In the genomic region with DNA sequence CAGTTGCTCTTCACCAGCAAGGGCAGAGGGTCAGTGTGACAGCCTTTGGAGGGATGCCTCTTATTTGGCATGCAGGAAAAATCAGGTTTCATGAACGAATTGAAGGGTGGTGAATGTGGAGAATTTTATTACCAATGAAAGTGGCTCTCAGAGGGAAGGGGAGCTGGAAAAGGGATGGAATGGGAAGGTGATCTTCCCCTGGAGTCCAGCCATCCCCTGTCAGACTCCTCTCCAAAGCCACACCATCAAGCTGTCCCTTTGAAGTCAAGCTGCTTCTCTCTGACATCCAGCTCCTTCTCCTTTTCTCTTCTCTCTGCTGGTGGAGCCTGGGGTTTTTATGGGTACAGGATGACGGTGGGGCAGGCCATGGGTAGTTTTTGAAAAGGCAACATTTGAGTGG, we compare ENCODE assay signal across 36 cellular contexts. TPM values are rescaled to one million over a fixed set of nuclear protein-coding genes. Genes with fewer than 3 reads are reported as not detected.
"Had no signal": no experiment of that assay in that cellular context is flagged by ENCODE, and none has a peak within 500 bp of the region (broad histone marks: within the 10 kb centered on the region; RNA-seq: fewer than 3 reads in every experiment).

No MANE protein-coding gene starts in this region.

- H3K27ac ChIP-seq: adrenal gland, body of pancreas, brain microvascular endothelial cell, breast epithelium, VCaP had no signal

- DNase-seq: activated B cell treated with CpG ODN at 0.5 μM for 24 hours; activated CD4-positive, alpha-beta memory T cell treated with anti-CD3 and anti-CD28 coated beads for 36 hours; activated CD4-positive, alpha-beta T cell treated with anti-CD3 and anti-CD28 coated beads for 4 hours; activated CD4-positive, alpha-beta T cell treated with anti-CD3 and anti-CD28 coated beads, Interleukin-2, amount 10 ng/mL, durations not matched to agents 24 days and 14 days; activated CD4-positive, alpha-beta T cell treated with anti-CD3 and anti-CD28 coated beads, Interleukin-2, amount 50 U/mL, for 1 hour; activated CD4-positive, alpha-beta T cell treated with anti-CD3 and anti-CD28 coated beads, Interleukin-2, amount 50 U/mL, for 4 hours; activated CD4-positive, CD25-positive, alpha-beta regulatory T cell treated with anti-CD3 and anti-CD28 coated beads, Interleukin-2, amount 50 U/mL, for 72 hours; activated CD8-positive, alpha-beta memory T cell treated with anti-CD3 and anti-CD28 coated beads, Interleukin-2, amount 50 U/mL, for 4 hours; activated CD8-positive, alpha-beta T cell treated with anti-CD3 and anti-CD28 coated beads for 36 hours; activated effector memory CD4-positive, alpha-beta T cell treated with anti-CD3 and anti-CD28 coated beads, Interleukin-2, amount 50 U/mL, for 16 hours; activated gamma-delta T cell treated with Interleukin-2 at 50 U/mL for 16 hours; activated naive CD4-positive, alpha-beta T cell; activated naive CD4-positive, alpha-beta T cell treated with anti-CD3 and anti-CD28 coated beads, Interleukin-2, amount 50 U/mL, for 16 hours; activated naive CD8-positive, alpha-beta T cell treated with anti-CD3 and anti-CD28 coated beads for 36 hours; activated T-cell treated with anti-CD3 and anti-CD28 coated beads for 4 hours; activated T-cell treated with anti-CD3 and anti-CD28 coated beads, Interleukin-2, amount 50 U/mL, for 1 hour; activated T-cell treated with anti-CD3 and anti-CD28 coated beads, Interleukin-2, amount 50 U/mL, for 4 hours; activated T-cell treated with anti-CD3 and anti-CD28 coated beads, Interleukin-2, amount 50 U/mL, for 72 hours; adrenal gland; amniotic stem cell; aorta; body of pancreas; brain microvascular endothelial cell; central memory CD4-positive, alpha-beta T cell; T-helper 1 cell; T-helper 2 cell; T-helper 9 cell had no signal

- H3K36me3 Mint-ChIP-seq: activated CD4-positive, alpha-beta memory T cell treated with anti-CD3 and anti-CD28 coated beads for 36 hours; activated naive CD8-positive, alpha-beta T cell treated with anti-CD3 and anti-CD28 coated beads for 36 hours had no signal

- H3K27ac Mint-ChIP-seq: activated B cell treated with CpG ODN at 0.5 μM for 24 hours; activated CD4-positive, alpha-beta memory T cell treated with anti-CD3 and anti-CD28 coated beads for 36 hours; activated CD4-positive, alpha-beta T cell treated with anti-CD3 and anti-CD28 coated beads, Interleukin-2, amount 10 ng/mL, durations not matched to agents 24 days and 14 days; activated CD8-positive, alpha-beta T cell treated with anti-CD3 and anti-CD28 coated beads for 36 hours; activated naive CD4-positive, alpha-beta T cell treated with anti-CD3 and anti-CD28 coated beads, Interleukin-2, amount 50 U/mL, for 72 hours; activated naive CD8-positive, alpha-beta T cell treated with anti-CD3 and anti-CD28 coated beads for 36 hours; activated T-cell treated with anti-CD3 and anti-CD28 coated beads, Interleukin-2, amount 50 U/mL, for 72 hours; activated T-helper 1 cell treated with anti-CD3 and anti-CD28 coated beads, Interleukin-12 subunit alpha, Interleukin-12 subunit beta, Interleukin-2, Interleukin-4 antibody, amounts not matched to agents 30 ng/mL and 10 ng/mL and 1 ng/mL, durations not matched to agents 14 hours and 24 hours and 36 hours; activated T-helper 17 cell treated with anti-CD3 and anti-CD28 coated beads, Interleukin-2, amount 50 U/mL, for 72 hours; T-helper 1 cell treated with Interleukin-12 subunit alpha and Interleukin-12 subunit beta and Interleukin-4 antibody, amounts not matched to agents 30 μg/mL and 1 μg/mL, for 36 hours; T-helper 2 cell treated with Interferon-gamma antibody and Interleukin-4, amounts not matched to agents 5 μg/mL and 100 μg/mL, for 36 hours had no signal

- H3K27me3 ChIP-seq: adrenal gland, body of pancreas, brain microvascular endothelial cell, breast epithelium had no signal

- FAIRE-seq: astrocyte, TTC549 had no signal

- H3K36me3 ChIP-seq: adrenal gland, brain microvascular endothelial cell, breast epithelium had no signal

- H3K9me3 Mint-ChIP-seq: activated CD4-positive, alpha-beta memory T cell treated with anti-CD3 and anti-CD28 coated beads for 36 hours; activated CD4-positive, alpha-beta T cell treated with anti-CD3 and anti-CD28 coated beads, Interleukin-2, amount 10 ng/mL, durations not matched to agents 24 days and 14 days; activated CD8-positive, alpha-beta T cell treated with anti-CD3 and anti-CD28 coated beads for 36 hours; activated naive CD4-positive, alpha-beta T cell treated with anti-CD3 and anti-CD28 coated beads, Interleukin-2, amount 50 U/mL, for 72 hours; activated naive CD8-positive, alpha-beta T cell treated with anti-CD3 and anti-CD28 coated beads for 36 hours; activated T-cell treated with anti-CD3 and anti-CD28 coated beads, Interleukin-2, amount 50 U/mL, for 4 hours; activated T-helper 1 cell treated with anti-CD3 and anti-CD28 coated beads, Interleukin-12 subunit alpha, Interleukin-12 subunit beta, Interleukin-2, Interleukin-4 antibody, amounts not matched to agents 30 ng/mL and 10 ng/mL and 1 ng/mL, durations not matched to agents 14 hours and 24 hours and 36 hours; activated T-helper 17 cell treated with anti-CD3 and anti-CD28 coated beads, Interleukin-2, amount 50 U/mL, for 72 hours; T-helper 1 cell treated with Interleukin-12 subunit alpha and Interleukin-12 subunit beta and Interleukin-4 antibody, amounts not matched to agents 30 μg/mL and 1 μg/mL, for 36 hours; T-helper 2 cell treated with Interferon-gamma antibody and Interleukin-4, amounts not matched to agents 5 μg/mL and 100 μg/mL, for 36 hours had no signal

- H3K4me1 ChIP-seq: body of pancreas, breast epithelium had no signal

- H3K4me3 ChIP-seq: adrenal gland, body of pancreas, breast epithelium had no signal

- ATAC-seq: activated CD8-positive, alpha-beta T cell treated with anti-CD3 and anti-CD28 coated beads for 36 hours; activated naive CD4-positive, alpha-beta T cell treated with anti-CD3 and anti-CD28 coated beads, Interleukin-2, amount 50 U/mL, for 72 hours; activated T-cell treated with anti-CD3 and anti-CD28 coated beads, Interleukin-2, amount 50 U/mL, for 4 hours; activated T-cell treated with anti-CD3 and anti-CD28 coated beads, Interleukin-2, amount 50 U/mL, for 72 hours; activated T-helper 17 cell treated with anti-CD3 and anti-CD28 coated beads, Interleukin-2, amount 50 U/mL, for 72 hours; body of pancreas had no signal

- H3K4me3 Mint-ChIP-seq: activated B cell treated with CpG ODN at 0.5 μM for 24 hours; activated CD4-positive, alpha-beta memory T cell treated with anti-CD3 and anti-CD28 coated beads for 36 hours; activated CD4-positive, alpha-beta T cell treated with anti-CD3 and anti-CD28 coated beads, Interleukin-2, amount 10 ng/mL, durations not matched to agents 24 days and 14 days; activated CD8-positive, alpha-beta T cell treated with anti-CD3 and anti-CD28 coated beads for 36 hours; activated naive CD8-positive, alpha-beta T cell treated with anti-CD3 and anti-CD28 coated beads for 36 hours; activated T-cell treated with anti-CD3 and anti-CD28 coated beads, Interleukin-2, amount 50 U/mL, for 4 hours; activated T-cell treated with anti-CD3 and anti-CD28 coated beads, Interleukin-2, amount 50 U/mL, for 72 hours; activated T-helper 1 cell treated with anti-CD3 and anti-CD28 coated beads, Interleukin-12 subunit alpha, Interleukin-12 subunit beta, Interleukin-2, Interleukin-4 antibody, amounts not matched to agents 30 ng/mL and 10 ng/mL and 1 ng/mL, durations not matched to agents 14 hours and 24 hours and 36 hours; activated T-helper 17 cell treated with anti-CD3 and anti-CD28 coated beads, Interleukin-2, amount 50 U/mL, for 72 hours; T-helper 1 cell treated with Interleukin-12 subunit alpha and Interleukin-12 subunit beta and Interleukin-4 antibody, amounts not matched to agents 30 μg/mL and 1 μg/mL, for 36 hours; T-helper 2 cell treated with Interferon-gamma antibody and Interleukin-4, amounts not matched to agents 5 μg/mL and 100 μg/mL, for 36 hours had no signal

- H3K4me1 Mint-ChIP-seq: activated B cell treated with CpG ODN at 0.5 μM for 24 hours; activated T-helper 17 cell treated with anti-CD3 and anti-CD28 coated beads, Interleukin-2, amount 50 U/mL, for 72 hours had no signal

- H3K9me3 ChIP-seq: adrenal gland, body of pancreas had no signal

RNA-seq across cellular contexts. Expression of a gene that starts 27.3 kb away (rescaled TPM):
- total RNA-seq: activated CD4-positive, alpha-beta T cell treated with anti-CD3 and anti-CD28 coated beads, Interleukin-2, amount 10 ng/mL, durations not matched to agents 24 days and 14 days; activated T-helper 1 cell treated with anti-CD3 and anti-CD28 coated beads, Interleukin-12 subunit alpha, Interleukin-12 subunit beta, Interleukin-2, Interleukin-4 antibody, amounts not matched to agents 30 ng/mL and 10 ng/mL and 1 ng/mL, durations not matched to agents 14 hours and 24 hours and 36 hours had no signal
